In genomic region chr10:124646483-124647352, GRCh38 we compare ENCODE assay signal across 8 cellular contexts.
DNase-seq lines count a peak whose midpoint lies in the region; ATAC-seq and TF ChIP-seq lines count a peak whose summit lies in the region.

No MANE protein-coding gene starts in this region.

- no peak overlapping the region for H3K4me2 ChIP-seq in mammary epithelial cell (ENCODE audit: insufficient read depth, low read depth, low read length)

- WGBS in mammary epithelial cell (ENCODE audit: low coverage, missing lambda C conversion rate) = 95% methylated on average over 18 of the region's 19 CpGs

- no peak overlapping the region for H3K9ac ChIP-seq in mammary epithelial cell (ENCODE audit: insufficient read depth, low read length)

- POLR2A ChIA-PET in MCF 10A (lab: Yijun Ruan, JAX) = no interaction called here

- H3K9me3 ChIP-seq in mammary epithelial cell (replicated peaks; ENCODE audit: insufficient read depth, low read length) = no peaks in the 10 kb centered on the region
- H3K9me3 ChIP-seq in lower lobe of right lung = no peaks in the 10 kb centered on the region

- H3K4me3 Mint-ChIP-seq in MCF 10A (ENCODE audit: unreplicated experiment) (no peak overlapping the region), brain (no peak overlapping the region)

- in situ Hi-C loops in mammary epithelial cell (cut with MboI; ENCODE audit: low sequenced_read_pairs in 2 of 2) = loop anchor here in 1 of 2 donors (25.0 kb wide), 1 partner anchor 91 kb away; the partner anchor contains the start of gene FAM53B

- CTCF ChIA-PET in MCF 10A (lab: Yijun Ruan, JAX) = interaction anchor here (1.2 to 1.6 kb wide), 4 partner anchors 13 to 116 kb away, joined by 3 to 7 read pairs (median 4); no protein-coding TSS in a partner anchor
- CTCF ChIA-PET in mammary epithelial cell (lab: Charles Lee; ENCODE audit: low non-redundant PET) = interaction anchor here (1.6 kb wide), 1 partner anchor 95 kb away, joined by 5 read pairs; no protein-coding TSS in a partner anchor

- intact Hi-C loops in MCF 10A (cut with micrococcal nuclease) = loop anchor here (5.0 kb wide), 1 partner anchor 96 kb away; the partner anchor contains the start of gene FAM53B
- intact Hi-C loops in mammary epithelial cell (cut with micrococcal nuclease) = loop anchor here (5.0 kb wide), 1 partner anchor 96 kb away; the partner anchor contains the start of gene FAM53B
- intact Hi-C loops in lower lobe of right lung (cut with DNase I) = no loop called here

- H3K27ac ChIP-seq in mammary epithelial cell (ENCODE audit: insufficient read depth, low read depth, low read length) (no peak overlapping the region), lower lobe of right lung (peak overlapping the region; percentile 83)

- H3K27me3 Mint-ChIP-seq in MCF 10A (ENCODE audit: insufficient read depth, unreplicated experiment) = no peaks in the 10 kb centered on the region
- peaks cover 2% of the 10 kb centered on the region for H3K27me3 Mint-ChIP-seq in brain

- no peak overlapping the region for H3K4me3 ChIP-seq in mammary epithelial cell (replicated peaks in 1 of 3; ENCODE audit: insufficient read depth in 1 of 3, low read depth in 2 of 3, low read length in 3 of 3)
- H3K4me3 ChIP-seq in lower lobe of right lung = no peak overlapping the region

- no peak for TF ChIP-seq CTCF in MCF 10A (IDR thresholded peaks at IDR 0.05; ENCODE audit: unreplicated experiment)
- no peak for TF ChIP-seq CTCF in mammary epithelial cell (conservative IDR thresholded peaks at IDR 0.05 in 1 of 2, IDR thresholded peaks at IDR 0.05 in 1 of 2; ENCODE audit: extremely low read depth in 1 of 2, insufficient read depth in 1 of 2, low read depth in 1 of 2, low read length in 2 of 2)
- TF ChIP-seq CTCF in brain (conservative IDR thresholded peaks at IDR 0.05) = no peak
- TF ChIP-seq CTCF in lower lobe of right lung (IDR thresholded peaks at IDR 0.05) = no peak

- H3K4me1 ChIP-seq in mammary epithelial cell (ENCODE audit: insufficient read depth, low read length) (peaks cover 39% of the 10 kb centered on the region), lower lobe of right lung (peaks cover 98% of the 10 kb centered on the region)

- ATAC-seq in lower lobe of right lung (peak; percentile 41 to 58), GM19395 (IDR thresholded peaks at IDR 0.05; ENCODE audit: unreplicated experiment) (no peak)

- H3K9me3 Mint-ChIP-seq in MCF 10A (ENCODE audit: unreplicated experiment) = no peaks in the 10 kb centered on the region
- no peaks in the 10 kb centered on the region for H3K9me3 Mint-ChIP-seq in brain

- peaks cover 31% of the 10 kb centered on the region for H3K4me1 Mint-ChIP-seq in MCF 10A (ENCODE audit: insufficient read depth, unreplicated experiment)
- peaks cover 96% of the 10 kb centered on the region for H3K4me1 Mint-ChIP-seq in brain

- H3K79me2 ChIP-seq in mammary epithelial cell (ENCODE audit: insufficient read depth, low read length) = peaks cover 60% of the 10 kb centered on the region

- dilution Hi-C loops in mammary epithelial cell (cut with HindIII; ENCODE audit: low sequenced_read_pairs) = no loop called here

- H3K36me3 ChIP-seq in mammary epithelial cell (ENCODE audit: insufficient read depth, low read length) = peaks cover 2% of the 10 kb centered on the region
- H3K36me3 ChIP-seq in lower lobe of right lung = no peaks in the 10 kb centered on the region

- H3K36me3 Mint-ChIP-seq in MCF 10A (ENCODE audit: insufficient read depth, unreplicated experiment) = peaks cover 8% of the 10 kb centered on the region
- H3K36me3 Mint-ChIP-seq in brain = no peaks in the 10 kb centered on the region

- H3K27ac Mint-ChIP-seq in MCF 10A (ENCODE audit: low read depth, unreplicated experiment) = no peak overlapping the region
- peak overlapping the region; percentile 72 to 97 (median 91) for H3K27ac Mint-ChIP-seq in brain

- no peaks in the 10 kb centered on the region for H4K20me1 ChIP-seq in mammary epithelial cell (ENCODE audit: insufficient read depth, low read length)

- BruUV-seq in MCF 10A (replicated peaks; lab: Mats Ljungman, UMichigan) (no TSS peak), mammary epithelial cell (replicated peaks; lab: Mats Ljungman, UMichigan) (no TSS peak)

- DNase-seq in MCF 10A (ENCODE audit: unreplicated experiment) (peak; percentile 41), mammary epithelial cell (no peak), lower lobe of right lung (peak; percentile 87), ureter (ENCODE audit: low spot score) (peak; percentile 79), D341Med (ENCODE audit: low spot score) (no peak)
- DNase-seq in stimulated activated CD8-positive, alpha-beta memory T cell treated with anti-CD3 and anti-CD28 coated beads, Interleukin-4, amount 100 ng/mL, for 48 hours = no peak

- H3K27me3 ChIP-seq in mammary epithelial cell (ENCODE audit: insufficient read depth, low read length) (no peaks in the 10 kb centered on the region), lower lobe of right lung (ENCODE audit: low read depth) (no peaks in the 10 kb centered on the region)

- no peak overlapping the region for H2AFZ ChIP-seq in mammary epithelial cell (ENCODE audit: low read depth, low read length)

Comparison
In these comparisons a context has a peak if more than half of its experiments do, and no peak if none do; other contexts are left out.
1. DNase-seq: peak in MCF 10A (single experiment), lower lobe of right lung (single experiment) and ureter (single experiment); none in mammary epithelial cell (single experiment), D341Med (single experiment) and stimulated activated CD8-positive, alpha-beta memory T cell treated with anti-CD3 and anti-CD28 coated beads, Interleukin-4, amount 100 ng/mL, for 48 hours (single experiment).